ENCODE assay signal across 12 cellular contexts in the genomic region with DNA sequence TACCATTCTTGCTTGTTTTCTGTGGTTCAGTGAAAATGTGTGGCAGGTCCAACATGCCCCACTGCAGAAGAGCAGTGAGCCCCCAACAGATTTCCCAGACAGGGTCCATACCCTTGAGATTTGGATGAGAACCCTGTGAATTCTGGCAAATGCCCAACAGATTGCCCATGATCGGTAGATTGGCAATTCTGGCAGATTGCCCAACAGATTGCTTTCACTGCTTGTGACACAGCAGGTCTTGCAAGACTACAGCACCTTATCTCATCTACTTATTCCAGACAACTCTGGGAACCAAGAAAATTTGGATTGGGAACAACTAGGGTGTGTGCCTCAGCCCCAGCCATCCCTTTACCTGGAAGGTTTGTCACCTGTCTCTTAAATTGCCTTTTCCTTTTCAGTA.
"Had no signal": no experiment of that assay in that cellular context is flagged by ENCODE, and none has a peak within 500 bp of the region (broad histone marks: within the 10 kb centered on the region; RNA-seq: fewer than 3 reads in every experiment).

No MANE protein-coding gene starts in this region.

- H3K27me3 ChIP-seq: testis had no signal

- H3K36me3 ChIP-seq: lower lobe of right lung had no signal

- H3K4me1 ChIP-seq: lower lobe of right lung, testis had no signal

- DNase-seq: activated CD4-positive, alpha-beta memory T cell treated with anti-CD3 and anti-CD28 coated beads, Interleukin-2, amount 10 ng/mL, durations not matched to agents 7 days and 5 days; activated CD4-positive, alpha-beta T cell treated with anti-CD3 and anti-CD28 coated beads for 36 hours; activated gamma-delta T cell treated with Interleukin-2 at 50 U/mL for 16 hours; activated naive CD8-positive, alpha-beta T cell treated with anti-CD3 and anti-CD28 coated beads for 36 hours; activated T-cell treated with anti-CD3 and anti-CD28 coated beads, Interleukin-2, amount 50 U/mL, for 72 hours; endodermal cell; lower lobe of right lung; naive B cell; stimulated activated CD4-positive, alpha-beta T cell treated with anti-CD3 and anti-CD28 coated beads, Interleukin-4, amount 100 ng/mL, for 24 hours; stimulated activated naive CD8-positive, alpha-beta T cell treated with anti-CD3 and anti-CD28 coated beads, Interleukin-15, amount 100 ng/mL, for 72 hours; testis had no signal

- H3K4me3 ChIP-seq: lower lobe of right lung, testis had no signal

- H3K9me3 ChIP-seq: lower lobe of right lung, testis had no signal

- H3K27ac ChIP-seq: lower lobe of right lung, parathyroid adenoma, testis had no signal
